Comparison of ENCODE assay signal across 19 cellular contexts in the genomic region with DNA sequence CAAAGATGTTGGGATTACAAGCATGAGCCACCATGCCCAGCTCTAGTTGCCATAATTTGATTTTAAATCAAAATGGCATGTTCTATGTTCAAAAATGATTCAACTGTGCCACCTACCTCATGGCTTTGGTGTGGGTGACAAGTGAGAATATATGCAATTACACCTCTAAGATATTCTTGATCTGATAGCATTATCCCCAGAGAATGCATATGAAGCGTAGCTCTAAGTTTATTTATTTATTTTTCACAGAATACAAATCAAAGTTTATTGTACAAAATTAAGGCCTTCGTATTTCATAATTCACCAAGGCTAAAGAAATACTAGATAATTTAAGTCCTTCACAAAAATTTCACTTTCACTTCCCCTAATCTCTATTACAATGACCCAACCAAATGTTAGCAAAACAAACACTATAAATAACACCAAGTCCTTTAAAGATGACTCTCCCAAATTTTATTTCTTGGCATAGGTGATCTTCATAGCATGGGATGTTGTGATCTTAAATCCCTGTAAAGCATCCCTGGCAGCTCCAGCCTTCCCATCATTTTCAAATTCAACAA.
DNase-seq lines count a peak whose midpoint lies in the region; ATAC-seq, FAIRE-seq and TF ChIP-seq lines count a peak whose summit lies in the region.
"Had no signal": no experiment of that assay in that cellular context is flagged by ENCODE, and none has a peak within 500 bp of the region (broad histone marks: within the 10 kb centered on the region; RNA-seq: fewer than 3 reads in every experiment).

No MANE protein-coding gene starts in this region.

- peaks cover 50% of the 10 kb centered on the region for H3K4me1 ChIP-seq in GM12878 (ENCODE audit: control insufficient read depth, insufficient read depth, low read length)
- H3K4me1 ChIP-seq: lower lobe of right lung had no signal

- in situ Hi-C loops in GM12878 (cut with MboI), result no loop called here

- CTCF ChIA-PET in GM12878 (lab: Yijun Ruan, JAX), result interaction anchor here (0.6 to 2.9 kb wide), 23 partner anchors 12 to 552 kb away, joined by 3 to 27 read pairs (median 5); no protein-coding TSS in a partner anchor

- H3K27me3 ChIP-seq in GM12878 (replicated peaks in 1 of 2; ENCODE audit: control insufficient read depth in 2 of 2, insufficient read depth in 2 of 2, low read length in 1 of 2), result no peaks in the 10 kb centered on the region

- H3K4me3 ChIP-seq in GM12878, result no peak overlapping the region
- H3K4me3 ChIP-seq: lower lobe of right lung, SK-N-MC, thoracic aorta had no signal

- peak overlapping the region; percentile 74 for H3K27ac ChIP-seq in GM12878 (ENCODE audit: control insufficient read depth, insufficient read depth)
- H3K27ac ChIP-seq: lower lobe of right lung, SK-N-MC, thoracic aorta had no signal

- no peaks in the 10 kb centered on the region for H4K20me1 ChIP-seq in GM12878 (ENCODE audit: control insufficient read depth, insufficient read depth)

- H3K9me3 ChIP-seq in GM12878 (replicated peaks; ENCODE audit: control insufficient read depth, insufficient read depth, low read length), result no peaks in the 10 kb centered on the region; the same call in 2 of the 3 replicates
- H3K9me3 ChIP-seq: lower lobe of right lung, thoracic aorta had no signal

- no peaks in the 10 kb centered on the region for H3K79me2 ChIP-seq in GM12878 (ENCODE audit: control insufficient read depth, insufficient read depth, low read length)

- no peak for TF ChIP-seq POLR2A in GM12878 (IDR thresholded peaks at IDR 0.05; ENCODE audit: low read depth, low read length)

- 0 out of 2 replicates have a peak, but pooled peaks have one; percentile 13 for TF ChIP-seq RAD21 in GM12878 (IDR thresholded peaks at IDR 0.05; ENCODE audit: insufficient read depth, low read depth, low read length)

- DNase-seq in GM12878 (ENCODE audit: low read depth, low spot score) (no peak), glomerular visceral epithelial cell (ENCODE audit: extremely low spot score) (no peak), GF-D8 (lab: John Stamatoyannopoulos, UW) (no peak), SKM-1 treated with dmso at 0.1 percent for 144 hours (lab: John Stamatoyannopoulos, UW; ENCODE audit: unreplicated experiment) (no peak), kidney glomerular epithelial cell (lab: John Stamatoyannopoulos, UW) (no peak)
- DNase-seq: activated CD4-positive, CD25-positive, alpha-beta regulatory T cell treated with anti-CD3 and anti-CD28 coated beads, Interleukin-2, amount 50 U/mL, for 72 hours; CD8-positive, alpha-beta T cell; KBM-7; lower lobe of right lung; NCI-H187; NCI-H774; small intestine had no signal

- RAD21 ChIA-PET in GM12878 (lab: Charles Lee; ENCODE audit: unreplicated experiment), result interaction anchor here (0.5 to 4.9 kb wide), 25 partner anchors 17 to 435 kb away, joined by 3 to 54 read pairs (median 5); no protein-coding TSS in a partner anchor

- no peak for FAIRE-seq in GM12878 (lab: Jason Lieb, UNC)
- FAIRE-seq: small intestine had no signal

- no peak; a peak in 1 of 6 replicates for TF ChIP-seq CTCF in GM12878 (IDR thresholded peaks at IDR 0.05 in 2 of 3, conservative IDR thresholded peaks at IDR 0.05 in 1 of 3; ENCODE audit: control insufficient read depth in 2 of 3, extremely low read depth in 1 of 3, insufficient read depth in 1 of 3, low read depth in 3 of 3, low read length in 3 of 3)

- ATAC-seq in GM18511 (IDR thresholded peaks at IDR 0.05; ENCODE audit: unreplicated experiment), result peak; percentile 58
- ATAC-seq in GM21367 (IDR thresholded peaks at IDR 0.05; ENCODE audit: unreplicated experiment), result peak; percentile 41
- ATAC-seq in HG03432 (IDR thresholded peaks at IDR 0.05; ENCODE audit: unreplicated experiment), result peak; percentile 65
- peak; percentile 79 for ATAC-seq in GM12878
- ATAC-seq: activated T-helper 17 cell treated with anti-CD3 and anti-CD28 coated beads, Interleukin-2, amount 50 U/mL, for 72 hours; CD8-positive, alpha-beta T cell; HCT116; lower lobe of right lung had no signal

- intact Hi-C loops in GM12878 (cut with micrococcal nuclease; ENCODE audit: unreplicated experiment), result loop anchor here (2.0 kb wide), 1 partner anchor 29 kb away; no protein-coding TSS in a partner anchor

- H2AFZ ChIP-seq in GM12878 (ENCODE audit: control insufficient read depth, low read depth, low read length), result peak overlapping the region; percentile 35; the same call in 1 of the 2 replicates

- TF ChIP-seq EP300 in GM12878 (IDR thresholded peaks at IDR 0.05; ENCODE audit: borderline replicate concordance in 1 of 2, control insufficient read depth in 1 of 2, low read depth in 2 of 2, low read length in 2 of 2), result 0 out of 4 replicates have a peak, but pooled peaks of 1 of the 2 experiments have one; percentile 25

- SMC1A ChIA-PET in GM12878 (lab: Charles Lee; ENCODE audit: uncharacterized antibody, unreplicated experiment), result interaction anchor here (0.7 to 4.3 kb wide), 37 partner anchors 11 to 404 kb away, joined by 3 to 30 read pairs (median 5); no protein-coding TSS in a partner anchor

- no peak overlapping the region for H3K9ac ChIP-seq in GM12878 (ENCODE audit: control insufficient read depth, insufficient read depth, low read length)

- no TSS peak for BruUV-seq in GM12878 (replicated peaks; lab: Mats Ljungman, UMichigan)

- peak overlapping the region; percentile 74; the same call in 1 of the 2 replicates for H3K4me2 ChIP-seq in GM12878 (ENCODE audit: control insufficient read depth, insufficient read depth)

- 17% methylated on average over 2 of the region's 2 CpGs for WGBS in GM12878 (ENCODE audit: insufficient coverage, insufficient replicate concordance, low lambda C conversion rate, missing lambda C conversion rate)

- H3K36me3 ChIP-seq in GM12878 (ENCODE audit: control insufficient read depth in 2 of 2, insufficient read depth in 2 of 2, low read length in 1 of 2), result no peaks in the 10 kb centered on the region
- H3K36me3 ChIP-seq: lower lobe of right lung, thoracic aorta had no signal

- POLR2A ChIA-PET in GM12878 (lab: Charles Lee), result interaction anchor here (0.6 to 1.6 kb wide), 6 partner anchors 50 to 355 kb away, joined by 3 to 4 read pairs (median 4); no protein-coding TSS in a partner anchor

TF ChIP-seq in GM12878, 131 proteins besides CTCF, POLR2A, EP300 and RAD21 (continues in another document):
- no peak for TF ChIP-seq RBBP5 (conservative IDR thresholded peaks at IDR 0.05)
- TF ChIP-seq MEF2B (IDR thresholded peaks at IDR 0.05; ENCODE audit: partially characterized antibody, poor library complexity, severe bottlenecking), result peak; percentile 70
- TF ChIP-seq DPF2 (IDR thresholded peaks at IDR 0.05), result peak; percentile 75; the same call in 1 of the 2 replicates
- peak; percentile 50; the same call in 1 of the 2 replicates for TF ChIP-seq MTA2 (IDR thresholded peaks at IDR 0.05; ENCODE audit: low read depth)
- TF ChIP-seq ATF7 (IDR thresholded peaks at IDR 0.05; ENCODE audit: low read depth), result peak; percentile 67
- no peak for TF ChIP-seq GABPA (IDR thresholded peaks at IDR 0.05; ENCODE audit: low read depth)
- TF ChIP-seq IKZF2 (IDR thresholded peaks at IDR 0.05), result peak in 1 of 2 experiments; percentile 40; a peak in 2 of 4 replicates
- no peak for TF ChIP-seq IKZF1 (conservative IDR thresholded peaks at IDR 0.05)
- TF ChIP-seq, protein P1, sequence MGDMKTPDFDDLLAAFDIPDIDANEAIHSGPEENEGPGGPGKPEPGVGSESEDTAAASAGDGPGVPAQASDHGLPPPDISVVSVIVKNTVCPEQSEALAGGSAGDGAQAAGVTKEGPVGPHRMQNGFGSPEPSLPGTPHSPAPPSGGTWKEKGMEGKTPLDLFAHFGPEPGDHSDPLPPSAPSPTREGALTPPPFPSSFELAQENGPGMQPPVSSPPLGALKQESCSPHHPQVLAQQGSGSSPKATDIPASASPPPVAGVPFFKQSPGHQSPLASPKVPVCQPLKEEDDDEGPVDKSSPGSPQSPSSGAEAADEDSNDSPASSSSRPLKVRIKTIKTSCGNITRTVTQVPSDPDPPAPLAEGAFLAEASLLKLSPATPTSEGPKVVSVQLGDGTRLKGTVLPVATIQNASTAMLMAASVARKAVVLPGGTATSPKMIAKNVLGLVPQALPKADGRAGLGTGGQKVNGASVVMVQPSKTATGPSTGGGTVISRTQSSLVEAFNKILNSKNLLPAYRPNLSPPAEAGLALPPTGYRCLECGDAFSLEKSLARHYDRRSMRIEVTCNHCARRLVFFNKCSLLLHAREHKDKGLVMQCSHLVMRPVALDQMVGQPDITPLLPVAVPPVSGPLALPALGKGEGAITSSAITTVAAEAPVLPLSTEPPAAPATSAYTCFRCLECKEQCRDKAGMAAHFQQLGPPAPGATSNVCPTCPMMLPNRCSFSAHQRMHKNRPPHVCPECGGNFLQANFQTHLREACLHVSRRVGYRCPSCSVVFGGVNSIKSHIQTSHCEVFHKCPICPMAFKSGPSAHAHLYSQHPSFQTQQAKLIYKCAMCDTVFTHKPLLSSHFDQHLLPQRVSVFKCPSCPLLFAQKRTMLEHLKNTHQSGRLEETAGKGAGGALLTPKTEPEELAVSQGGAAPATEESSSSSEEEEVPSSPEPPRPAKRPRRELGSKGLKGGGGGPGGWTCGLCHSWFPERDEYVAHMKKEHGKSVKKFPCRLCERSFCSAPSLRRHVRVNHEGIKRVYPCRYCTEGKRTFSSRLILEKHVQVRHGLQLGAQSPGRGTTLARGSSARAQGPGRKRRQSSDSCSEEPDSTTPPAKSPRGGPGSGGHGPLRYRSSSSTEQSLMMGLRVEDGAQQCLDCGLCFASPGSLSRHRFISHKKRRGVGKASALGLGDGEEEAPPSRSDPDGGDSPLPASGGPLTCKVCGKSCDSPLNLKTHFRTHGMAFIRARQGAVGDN (IDR thresholded peaks at IDR 0.05), result 0 out of 2 replicates have a peak, but pooled peaks have one; percentile 66
- 0 out of 2 replicates have a peak, but pooled peaks have one; percentile 15 for TF ChIP-seq MXI1 (IDR thresholded peaks at IDR 0.05; ENCODE audit: low read depth, low read length)
- 0 out of 2 replicates have a peak, but pooled peaks have one; percentile 20 for TF ChIP-seq RB1 (IDR thresholded peaks at IDR 0.05; ENCODE audit: borderline replicate concordance)
- TF ChIP-seq SPI1 (IDR thresholded peaks at IDR 0.05; ENCODE audit: borderline replicate concordance, insufficient read depth, low read depth, low read length), result peak; percentile 91
- peak; percentile 29; the same call in 1 of the 2 replicates for TF ChIP-seq JUNB (IDR thresholded peaks at IDR 0.05)
- peak; percentile 81; the same call in 1 of the 2 replicates for TF ChIP-seq MEF2A (IDR thresholded peaks at IDR 0.05; ENCODE audit: insufficient read depth, low read depth, low read length)
